In the genomic region with DNA sequence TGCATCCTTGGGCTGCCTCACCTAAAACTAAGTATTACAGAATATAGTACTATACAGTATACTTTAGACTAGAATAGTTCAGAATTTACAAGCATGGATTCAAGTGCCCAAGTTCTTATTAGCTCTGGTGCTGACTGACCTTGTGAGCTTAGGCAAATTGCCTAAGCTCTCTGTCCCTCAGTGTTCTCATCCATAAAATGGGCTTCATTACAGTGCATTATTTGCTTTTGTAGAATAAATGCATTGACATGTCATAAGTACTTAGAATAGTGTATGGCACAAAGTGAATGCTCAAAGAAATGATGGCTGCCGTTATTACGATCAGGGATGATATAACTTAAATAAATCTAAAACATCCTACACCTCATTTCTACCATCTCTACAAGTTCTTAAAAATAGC, we compare ENCODE assay signal across 1 cellular context.
A peak's percentile ranks its signal among the peaks of the same experiment; 100 is the strongest.
TF ChIP-seq lines count a peak whose summit lies in the region.

No MANE protein-coding gene starts in this region.

TF ChIP-seq in K562, 482 proteins besides CTCF, POLR2A, EP300 and RAD21 (continued from another document):
- TF ChIP-seq, protein P1, sequence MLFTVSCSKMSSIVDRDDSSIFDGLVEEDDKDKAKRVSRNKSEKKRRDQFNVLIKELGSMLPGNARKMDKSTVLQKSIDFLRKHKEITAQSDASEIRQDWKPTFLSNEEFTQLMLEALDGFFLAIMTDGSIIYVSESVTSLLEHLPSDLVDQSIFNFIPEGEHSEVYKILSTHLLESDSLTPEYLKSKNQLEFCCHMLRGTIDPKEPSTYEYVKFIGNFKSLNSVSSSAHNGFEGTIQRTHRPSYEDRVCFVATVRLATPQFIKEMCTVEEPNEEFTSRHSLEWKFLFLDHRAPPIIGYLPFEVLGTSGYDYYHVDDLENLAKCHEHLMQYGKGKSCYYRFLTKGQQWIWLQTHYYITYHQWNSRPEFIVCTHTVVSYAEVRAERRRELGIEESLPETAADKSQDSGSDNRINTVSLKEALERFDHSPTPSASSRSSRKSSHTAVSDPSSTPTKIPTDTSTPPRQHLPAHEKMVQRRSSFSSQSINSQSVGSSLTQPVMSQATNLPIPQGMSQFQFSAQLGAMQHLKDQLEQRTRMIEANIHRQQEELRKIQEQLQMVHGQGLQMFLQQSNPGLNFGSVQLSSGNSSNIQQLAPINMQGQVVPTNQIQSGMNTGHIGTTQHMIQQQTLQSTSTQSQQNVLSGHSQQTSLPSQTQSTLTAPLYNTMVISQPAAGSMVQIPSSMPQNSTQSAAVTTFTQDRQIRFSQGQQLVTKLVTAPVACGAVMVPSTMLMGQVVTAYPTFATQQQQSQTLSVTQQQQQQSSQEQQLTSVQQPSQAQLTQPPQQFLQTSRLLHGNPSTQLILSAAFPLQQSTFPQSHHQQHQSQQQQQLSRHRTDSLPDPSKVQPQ (CRISPR knock-in tag; IDR thresholded peaks at IDR 0.05; ENCODE audit: borderline replicate concordance) = no peak
- TF ChIP-seq RBM25 (IDR thresholded peaks at IDR 0.05; ENCODE audit: low read depth, low read length, severe bottlenecking) (peak; percentile 64), CEBPB (tag; IDR thresholded peaks at IDR 0.05) (no peak)
TF ChIP-seq in K562: peak in this region for 1.
